In the genomic region with DNA sequence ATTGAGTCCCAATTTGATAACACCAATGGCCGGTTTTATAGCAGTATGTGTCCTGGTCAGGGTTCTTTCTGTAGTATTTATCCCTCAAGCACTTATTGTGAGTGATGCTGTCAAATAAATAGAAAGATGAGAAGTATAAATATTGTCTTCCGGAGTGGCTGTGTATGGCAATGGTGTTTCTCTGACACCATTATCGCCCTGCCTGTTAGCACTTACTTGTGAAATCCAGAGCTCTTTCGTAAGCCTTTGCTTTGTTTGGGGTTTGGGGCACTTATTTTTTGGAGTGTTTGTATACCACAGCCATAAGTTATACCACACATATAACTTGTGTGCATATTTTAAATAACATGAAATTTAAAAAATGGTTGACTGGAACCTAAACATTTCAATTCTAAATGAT, we compare ENCODE assay signal across 17 cellular contexts. TPM values are rescaled to one million over a fixed set of nuclear protein-coding genes. Genes with fewer than 3 reads are reported as not detected.
A peak's percentile ranks its signal among the peaks of the same experiment; 100 is the strongest.
DNase-seq lines count a peak whose midpoint lies in the region; TF ChIP-seq lines count a peak whose summit lies in the region.
"Had no signal": no experiment of that assay in that cellular context is flagged by ENCODE, and none has a peak within 500 bp of the region (broad histone marks: within the 10 kb centered on the region; RNA-seq: fewer than 3 reads in every experiment).

No MANE protein-coding gene starts in this region.

- no peak overlapping the region for H2BK120ac ChIP-seq in mesendoderm (ENCODE audit: low read depth, low read length)

- no peak overlapping the region for H2BK15ac ChIP-seq in mesendoderm (replicated peaks; ENCODE audit: low read depth)

- H3K23ac ChIP-seq in mesendoderm (ENCODE audit: low read length), result no peak overlapping the region

- no CpG with 5 or more reads among the region's 4 CpGs for WGBS in mesendoderm (ENCODE audit: extremely low coverage, insufficient coverage, low lambda C conversion rate)

- TF ChIP-seq CTCF in NB4 (IDR thresholded peaks at IDR 0.05; ENCODE audit: low read depth, low read length), result no peak

- H3K4me2 ChIP-seq in mesendoderm (ENCODE audit: low read length), result no peak overlapping the region
- H3K4me2 ChIP-seq: BLaER1 had no signal

- no peak overlapping the region for H3K27ac ChIP-seq in mesendoderm (ENCODE audit: low read depth, low read length)
- H3K27ac ChIP-seq: 22Rv1, BLaER1 had no signal

- no peak overlapping the region for H3K4me3 ChIP-seq in NB4 (ENCODE audit: low read depth, low read length)
- no peak overlapping the region for H3K4me3 ChIP-seq in mesendoderm (ENCODE audit: low read length)
- H3K4me3 ChIP-seq: BLaER1, GM12878 had no signal

- TF ChIP-seq POLR2A in NB4 (IDR thresholded peaks at IDR 0.05; ENCODE audit: extremely low read depth, insufficient read length), result no peak

- H2AK5ac ChIP-seq in mesendoderm (ENCODE audit: low read length), result no peak overlapping the region

- H4K8ac ChIP-seq in mesendoderm (ENCODE audit: low read depth, low read length), result no peak overlapping the region

- H3K4me1 ChIP-seq in mesendoderm (ENCODE audit: control insufficient read depth, low read depth, low read length), result no peaks in the 10 kb centered on the region
- H3K4me1 ChIP-seq: BLaER1, Caco-2 had no signal

- no peak overlapping the region for H3K9ac ChIP-seq in mesendoderm (ENCODE audit: low read length)
- H3K9ac ChIP-seq: BLaER1 had no signal

- no peaks in the 10 kb centered on the region for H3K27me3 ChIP-seq in mesendoderm (ENCODE audit: insufficient read depth, low read length, poor library complexity)
- H3K27me3 ChIP-seq: BLaER1 had no signal

- DNase-seq in DMS53 (lab: John Stamatoyannopoulos, UW) (peak; percentile 32), DMS53 treated with DMSO at 0.1 percent for 48 hours (lab: John Stamatoyannopoulos, UW; ENCODE audit: unreplicated experiment) (no peak), NOMO-1 (lab: John Stamatoyannopoulos, UW; ENCODE audit: unreplicated experiment in 2 of 2) (peak; percentile 19 to 24), NOMO-1 treated with dmso at 0.1 percent for 144 hours (lab: John Stamatoyannopoulos, UW; ENCODE audit: unreplicated experiment) (no peak), NB4 (ENCODE audit: low read depth) (peak; percentile 76), mesendoderm (peak; percentile 7), NCI-H146 (lab: John Stamatoyannopoulos, UW) (no peak), NCI-H1436 treated with DMSO at 0.1 percent for 48 hours (lab: John Stamatoyannopoulos, UW) (no peak)
- DNase-seq: AML-193; Caco-2; CD8-positive, alpha-beta memory T cell; GOT3; H9 had no signal

- H3K79me2 ChIP-seq in mesendoderm (ENCODE audit: control insufficient read depth, insufficient read depth, low read length), result no peaks in the 10 kb centered on the region

- H3K56ac ChIP-seq in mesendoderm (ENCODE audit: low read length), result no peak overlapping the region

- H4K5ac ChIP-seq in mesendoderm (ENCODE audit: low read length), result no peak overlapping the region

- no peaks in the 10 kb centered on the region for H3K36me3 ChIP-seq in mesendoderm (ENCODE audit: control insufficient read depth, insufficient read depth, low read length)
- H3K36me3 ChIP-seq: BLaER1 had no signal

- no peak overlapping the region for H3K4ac ChIP-seq in mesendoderm (ENCODE audit: low read depth, low read length)

- no peak overlapping the region for H3K18ac ChIP-seq in mesendoderm (ENCODE audit: low read length)

- no peaks in the 10 kb centered on the region for H3K79me1 ChIP-seq in mesendoderm (ENCODE audit: low read length)

- H2BK5ac ChIP-seq in mesendoderm (ENCODE audit: low read length), result no peak overlapping the region

RNA-seq across cellular contexts. Expression of gene CD8B2, which starts 29.3 kb away (rescaled TPM):
- not detected for polyA plus RNA-seq in mesendoderm (2013, experiment 1 of 2)
- polyA plus RNA-seq in mesendoderm (2013, experiment 2 of 2), result 0.01 TPM
- polyA plus RNA-seq: HepG2 had no signal

RNA-seq across cellular contexts. Expression of gene RGPD3, which starts 48.2 kb away (rescaled TPM):
- polyA plus RNA-seq in mesendoderm (2013, experiment 1 of 2), result 0.29 TPM
- polyA plus RNA-seq in mesendoderm (2013, experiment 2 of 2), result 0.18 TPM

Comparison
In these comparisons a context has a peak if more than half of its experiments do, and no peak if none do; other contexts are left out.
1. DNase-seq: peak in DMS53 (single experiment), NOMO-1 (2 of 2), NB4 (single experiment) and mesendoderm (single experiment); none in DMS53 treated with DMSO at 0.1 percent for 48 hours (single experiment), NOMO-1 treated with dmso at 0.1 percent for 144 hours (single experiment), NCI-H146 (single experiment) and NCI-H1436 treated with DMSO at 0.1 percent for 48 hours (single experiment).